ENCODE assay signal across 8 cellular contexts in the genomic region with DNA sequence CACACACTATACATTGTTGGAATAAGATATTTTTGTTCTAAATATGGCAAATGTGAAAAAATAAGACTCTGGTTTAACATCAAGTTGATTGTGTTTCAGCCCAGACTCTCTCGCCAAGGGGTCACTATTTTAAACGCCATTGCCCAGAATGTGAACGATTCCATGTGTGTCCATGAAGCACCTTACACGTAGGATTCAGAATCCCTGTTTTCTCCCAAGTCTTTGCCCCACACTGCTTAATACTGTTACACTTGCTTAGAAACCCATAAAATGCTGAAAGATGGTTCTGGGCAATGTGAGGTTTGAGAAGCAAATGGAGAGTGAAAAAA. TPM values are rescaled to one million over a fixed set of nuclear protein-coding genes. Genes with fewer than 3 reads are reported as not detected.
DNase-seq lines count a peak whose midpoint lies in the region; ATAC-seq and TF ChIP-seq lines count a peak whose summit lies in the region.

No MANE protein-coding gene starts in this region.

- peak overlapping the region; percentile 83 to 88 for H3K4me3 Mint-ChIP-seq in activated T-cell treated with anti-CD3 and anti-CD28 coated beads, Interleukin-2, amount 50 U/mL, for 72 hours
- peak overlapping the region; percentile 72 for H3K4me3 Mint-ChIP-seq in MCF 10A (ENCODE audit: unreplicated experiment)
- H3K4me3 Mint-ChIP-seq in memory B cell, result peak overlapping the region; percentile 63

- WGBS in testis, 2 donors, result 31 to 35% methylated on average over 4 of the region's 4 CpGs

- H3K4me3 ChIP-seq in testis, result peak overlapping the region; percentile 61 to 65

- H3K27ac Mint-ChIP-seq in activated T-cell treated with anti-CD3 and anti-CD28 coated beads, Interleukin-2, amount 50 U/mL, for 72 hours, result peak overlapping the region; percentile 54
- H3K27ac Mint-ChIP-seq in MCF 10A (ENCODE audit: low read depth, unreplicated experiment), result peak overlapping the region; percentile 61
- no peak overlapping the region for H3K27ac Mint-ChIP-seq in memory B cell

- H3K9me3 ChIP-seq in testis, result no peaks in the 10 kb centered on the region

- TF ChIP-seq POLR2A in testis (IDR thresholded peaks at IDR 0.05), result no peak

- peaks cover 60% of the 10 kb centered on the region for H3K4me1 Mint-ChIP-seq in activated T-cell treated with anti-CD3 and anti-CD28 coated beads, Interleukin-2, amount 50 U/mL, for 72 hours (ENCODE audit: low read depth)
- peaks cover 23% of the 10 kb centered on the region for H3K4me1 Mint-ChIP-seq in MCF 10A (ENCODE audit: insufficient read depth, unreplicated experiment)
- H3K4me1 Mint-ChIP-seq in memory B cell, result no peaks in the 10 kb centered on the region

- H3K36me3 Mint-ChIP-seq in activated T-cell treated with anti-CD3 and anti-CD28 coated beads, Interleukin-2, amount 50 U/mL, for 72 hours (ENCODE audit: insufficient read depth in 2 of 2), result peaks cover 5 to 7% of the 10 kb centered on the region in 2 donors
- H3K36me3 Mint-ChIP-seq in MCF 10A (ENCODE audit: insufficient read depth, unreplicated experiment) (peaks cover 3% of the 10 kb centered on the region), memory B cell (no peaks in the 10 kb centered on the region)

- no peaks in the 10 kb centered on the region for H3K9me3 Mint-ChIP-seq in activated T-cell treated with anti-CD3 and anti-CD28 coated beads, Interleukin-2, amount 50 U/mL, for 72 hours
- H3K9me3 Mint-ChIP-seq in MCF 10A (ENCODE audit: unreplicated experiment) (no peaks in the 10 kb centered on the region), memory B cell (peaks cover 2% of the 10 kb centered on the region)

- ATAC-seq in activated T-cell treated with anti-CD3 and anti-CD28 coated beads, Interleukin-2, amount 50 U/mL, for 72 hours (replicated peaks in 1 of 2), result no peak
- ATAC-seq in memory B cell (ENCODE audit: low read depth), result no peak
- ATAC-seq in GM19397 (IDR thresholded peaks at IDR 0.05; ENCODE audit: unreplicated experiment), result no peak

- H3K36me3 ChIP-seq in testis (ENCODE audit: low read depth, missing control alignments), result no peaks in the 10 kb centered on the region

- CTCF ChIA-PET in MCF 10A (lab: Yijun Ruan, JAX), result interaction anchor here (1.0 kb wide), 1 partner anchor 618 kb away, joined by 3 read pairs; no protein-coding TSS in a partner anchor

- no peak for TF ChIP-seq CTCF in MCF 10A (IDR thresholded peaks at IDR 0.05; ENCODE audit: unreplicated experiment)
- TF ChIP-seq CTCF in testis (IDR thresholded peaks at IDR 0.05), result no peak

- BruUV-seq in MCF 10A (replicated peaks; lab: Mats Ljungman, UMichigan), result TSS peak; percentile 88

- POLR2A ChIA-PET in MCF 10A (lab: Yijun Ruan, JAX), result interaction anchor here (0.6 to 1.5 kb wide), 7 partner anchors 9 to 710 kb away, joined by 3 to 6 read pairs (median 4); a partner anchor contains a TSS

- peaks cover 7% of the 10 kb centered on the region for H3K4me1 ChIP-seq in testis

- no peaks in the 10 kb centered on the region for H3K27me3 ChIP-seq in testis

- DNase-seq in activated T-cell treated with anti-CD3 and anti-CD28 coated beads, Interleukin-2, amount 50 U/mL, for 72 hours, result no peak
- DNase-seq in activated T-cell treated with anti-CD3 and anti-CD28 coated beads, Interleukin-2, amount 50 U/mL, for 48 hours, result no peak
- DNase-seq in MCF 10A (ENCODE audit: unreplicated experiment) (peak; percentile 25), memory B cell (ENCODE audit: low spot score in 2 of 2) (no peak), testis (no peak), NCI-H2107 treated with DMSO at 0.1 percent for 48 hours (lab: John Stamatoyannopoulos, UW; ENCODE audit: unreplicated experiment) (no peak), NCI-H128 (lab: John Stamatoyannopoulos, UW; ENCODE audit: unreplicated experiment) (no peak)

- no peaks in the 10 kb centered on the region for H3K27me3 Mint-ChIP-seq in activated T-cell treated with anti-CD3 and anti-CD28 coated beads, Interleukin-2, amount 50 U/mL, for 72 hours (ENCODE audit: low read depth)
- H3K27me3 Mint-ChIP-seq in MCF 10A (ENCODE audit: insufficient read depth, unreplicated experiment), result no peaks in the 10 kb centered on the region
- H3K27me3 Mint-ChIP-seq in memory B cell, result peaks cover 25% of the 10 kb centered on the region

- H3K27ac ChIP-seq in testis, result no peak overlapping the region

- intact Hi-C loops in MCF 10A (cut with micrococcal nuclease), result loop anchor here (5.0 to 10.0 kb wide), 3 partner anchors 496 to 1194 kb away; no protein-coding TSS in a partner anchor
- intact Hi-C loops in testis (cut with DNase I; ENCODE audit: low total_unique reads), result loop anchor here (10.0 kb wide), 1 partner anchor 714 kb away; no protein-coding TSS in a partner anchor

RNA-seq across cellular contexts. Expression of a gene that starts 7.7 kb away (rescaled TPM):
- 10 to 100 TPM; 10.8 to 17.1 TPM for total RNA-seq in activated T-cell treated with anti-CD3 and anti-CD28 coated beads, Interleukin-2, amount 50 U/mL, for 72 hours
- 3.4 and 3.8 TPM in 2 replicates for total RNA-seq in MCF 10A (2022)
- total RNA-seq in testis, result 1 to 10 TPM; 1.5 to 1.9 TPM
- 2.1 TPM for polyA plus RNA-seq in testis (ENCODE audit: insufficient read depth, low read depth, low replicate concordance)
